In the genomic region with DNA sequence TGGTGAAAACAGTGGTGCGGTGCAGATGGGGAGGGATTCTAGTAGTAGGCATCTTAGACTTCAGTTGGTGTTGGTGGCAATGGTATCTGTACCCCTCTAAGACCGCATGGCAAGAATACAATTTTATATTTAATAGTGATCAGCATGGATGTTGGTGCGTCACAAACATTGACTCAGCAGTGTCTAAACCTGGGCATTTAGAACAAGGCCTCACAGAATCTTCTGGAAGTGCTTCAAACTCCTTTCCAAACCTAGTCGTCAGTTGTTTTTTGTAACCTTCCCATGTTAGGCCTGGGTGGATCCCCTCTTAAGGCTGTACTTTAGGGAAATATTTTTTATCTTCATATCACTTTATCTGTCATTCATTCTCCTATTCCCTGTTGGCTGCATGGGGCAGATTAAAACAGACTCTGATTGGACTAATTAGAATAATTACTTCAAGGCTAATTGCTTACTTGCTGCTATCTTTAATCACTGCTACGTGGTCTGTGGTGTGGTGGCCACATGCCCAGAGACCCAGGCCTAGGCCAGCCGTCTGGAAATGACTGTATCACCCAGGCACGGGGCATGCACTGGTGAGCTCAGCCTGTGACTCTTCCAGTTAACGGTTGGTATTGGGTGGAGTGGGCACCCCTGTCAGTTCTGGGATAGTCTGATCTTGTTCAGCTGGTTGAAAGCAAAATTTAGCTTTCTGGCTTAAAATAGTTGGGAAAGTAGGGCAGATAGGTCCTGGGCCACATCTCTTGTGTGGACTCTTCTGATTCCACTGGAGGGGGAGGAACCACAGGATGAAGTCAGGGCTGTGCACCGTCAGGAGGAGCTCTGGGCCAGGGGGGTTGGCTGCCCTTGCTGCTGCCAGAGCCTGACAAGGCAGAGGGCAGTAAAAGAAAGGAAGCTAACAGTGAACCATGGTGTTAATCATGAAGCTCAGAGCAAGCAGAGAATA, we compare ENCODE assay signal across 2 cellular contexts.
TF ChIP-seq lines count a peak whose summit lies in the region.

No MANE protein-coding gene starts in this region.

TF ChIP-seq in HepG2, 621 proteins besides CTCF, POLR2A, EP300 and RAD21:
- TF ChIP-seq, protein P1, sequence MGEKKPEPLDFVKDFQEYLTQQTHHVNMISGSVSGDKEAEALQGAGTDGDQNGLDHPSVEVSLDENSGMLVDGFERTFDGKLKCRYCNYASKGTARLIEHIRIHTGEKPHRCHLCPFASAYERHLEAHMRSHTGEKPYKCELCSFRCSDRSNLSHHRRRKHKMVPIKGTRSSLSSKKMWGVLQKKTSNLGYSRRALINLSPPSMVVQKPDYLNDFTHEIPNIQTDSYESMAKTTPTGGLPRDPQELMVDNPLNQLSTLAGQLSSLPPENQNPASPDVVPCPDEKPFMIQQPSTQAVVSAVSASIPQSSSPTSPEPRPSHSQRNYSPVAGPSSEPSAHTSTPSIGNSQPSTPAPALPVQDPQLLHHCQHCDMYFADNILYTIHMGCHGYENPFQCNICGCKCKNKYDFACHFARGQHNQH (CRISPR knock-in tag; IDR thresholded peaks at IDR 0.05), result no peak
- TF ChIP-seq ZNF562 (CRISPR knock-in tag; IDR thresholded peaks at IDR 0.05; ENCODE audit: borderline replicate concordance) (no peak), BORCS8-MEF2B (CRISPR knock-in tag; IDR thresholded peaks at IDR 0.05) (0 out of 2 replicates have a peak, but pooled peaks have one; percentile 43)
TF ChIP-seq in HepG2: peak in this region for 1.

TF ChIP-seq in liver, 16 proteins besides CTCF, POLR2A, EP300 and RAD21:
- no peak for TF ChIP-seq JUND (IDR thresholded peaks at IDR 0.05)
- TF ChIP-seq EGR1 (IDR thresholded peaks at IDR 0.05; ENCODE audit: low read depth in 2 of 2), result no peak
- TF ChIP-seq, protein P2, sequence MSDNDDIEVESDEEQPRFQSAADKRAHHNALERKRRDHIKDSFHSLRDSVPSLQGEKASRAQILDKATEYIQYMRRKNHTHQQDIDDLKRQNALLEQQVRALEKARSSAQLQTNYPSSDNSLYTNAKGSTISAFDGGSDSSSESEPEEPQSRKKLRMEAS (IDR thresholded peaks at IDR 0.05), result no peak
- TF ChIP-seq, protein P3, sequence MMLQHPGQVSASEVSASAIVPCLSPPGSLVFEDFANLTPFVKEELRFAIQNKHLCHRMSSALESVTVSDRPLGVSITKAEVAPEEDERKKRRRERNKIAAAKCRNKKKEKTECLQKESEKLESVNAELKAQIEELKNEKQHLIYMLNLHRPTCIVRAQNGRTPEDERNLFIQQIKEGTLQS (IDR thresholded peaks at IDR 0.05), result no peak
- no peak for TF ChIP-seq HNF4A (conservative IDR thresholded peaks at IDR 0.05)
- no peak for TF ChIP-seq FOXA2 (IDR thresholded peaks at IDR 0.05)
- TF ChIP-seq, protein P4, sequence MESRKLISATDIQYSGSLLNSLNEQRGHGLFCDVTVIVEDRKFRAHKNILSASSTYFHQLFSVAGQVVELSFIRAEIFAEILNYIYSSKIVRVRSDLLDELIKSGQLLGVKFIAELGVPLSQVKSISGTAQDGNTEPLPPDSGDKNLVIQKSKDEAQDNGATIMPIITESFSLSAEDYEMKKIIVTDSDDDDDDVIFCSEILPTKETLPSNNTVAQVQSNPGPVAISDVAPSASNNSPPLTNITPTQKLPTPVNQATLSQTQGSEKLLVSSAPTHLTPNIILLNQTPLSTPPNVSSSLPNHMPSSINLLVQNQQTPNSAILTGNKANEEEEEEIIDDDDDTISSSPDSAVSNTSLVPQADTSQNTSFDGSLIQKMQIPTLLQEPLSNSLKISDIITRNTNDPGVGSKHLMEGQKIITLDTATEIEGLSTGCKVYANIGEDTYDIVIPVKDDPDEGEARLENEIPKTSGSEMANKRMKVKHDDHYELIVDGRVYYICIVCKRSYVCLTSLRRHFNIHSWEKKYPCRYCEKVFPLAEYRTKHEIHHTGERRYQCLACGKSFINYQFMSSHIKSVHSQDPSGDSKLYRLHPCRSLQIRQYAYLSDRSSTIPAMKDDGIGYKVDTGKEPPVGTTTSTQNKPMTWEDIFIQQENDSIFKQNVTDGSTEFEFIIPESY (IDR thresholded peaks at IDR 0.05), result no peak
- no peak for TF ChIP-seq SP1 (IDR thresholded peaks at IDR 0.05)
- no peak for TF ChIP-seq RXRA (IDR thresholded peaks at IDR 0.05)
- TF ChIP-seq HNF4G (IDR thresholded peaks at IDR 0.05), result no peak
